In the genomic region with DNA sequence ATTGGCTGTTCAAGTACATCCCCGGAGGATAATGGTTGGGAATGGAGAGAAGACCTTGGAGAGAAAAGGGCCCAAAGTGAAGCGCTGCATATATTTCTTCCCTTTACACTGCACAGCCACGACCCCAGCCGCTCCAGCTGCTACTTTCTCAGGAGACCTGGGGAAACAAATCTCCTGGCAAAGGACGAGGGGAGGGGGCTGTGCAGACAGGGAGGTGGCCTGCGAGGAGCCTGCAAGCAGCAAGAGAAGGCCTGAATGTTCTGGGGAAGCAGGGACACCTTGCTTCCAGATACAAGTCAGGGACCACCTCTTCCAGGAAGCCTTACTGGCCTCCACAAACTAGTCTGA, we compare ENCODE assay signal across 2 cellular contexts.
TF ChIP-seq lines count a peak whose summit lies in the region.

No MANE protein-coding gene starts in this region.

TF ChIP-seq in SK-N-SH, 30 proteins besides CTCF, POLR2A, EP300 and RAD21 (continued from another document):
- TF ChIP-seq YY1 (IDR thresholded peaks at IDR 0.05; ENCODE audit: low read depth) (no peak), POLR2AphosphoS5 (IDR thresholded peaks at IDR 0.05; ENCODE audit: low read depth, low read length) (no peak), GATA2 (CRISPR knock-in tag; IDR thresholded peaks at IDR 0.05) (no peak)
TF ChIP-seq in SK-N-SH: peak in this region for 0.

TF ChIP-seq in SK-N-SH treated with all-trans-retinoic acid at 6 μM for 48 hours, 23 proteins besides CTCF, POLR2A, EP300 and RAD21 (continued from another document):
- TF ChIP-seq TCF4 (CRISPR knock-in tag; IDR thresholded peaks at IDR 0.05; ENCODE audit: borderline replicate concordance) (no peak), ZNF70 (CRISPR knock-in tag; IDR thresholded peaks at IDR 0.05) (no peak)
